In the genomic region with DNA sequence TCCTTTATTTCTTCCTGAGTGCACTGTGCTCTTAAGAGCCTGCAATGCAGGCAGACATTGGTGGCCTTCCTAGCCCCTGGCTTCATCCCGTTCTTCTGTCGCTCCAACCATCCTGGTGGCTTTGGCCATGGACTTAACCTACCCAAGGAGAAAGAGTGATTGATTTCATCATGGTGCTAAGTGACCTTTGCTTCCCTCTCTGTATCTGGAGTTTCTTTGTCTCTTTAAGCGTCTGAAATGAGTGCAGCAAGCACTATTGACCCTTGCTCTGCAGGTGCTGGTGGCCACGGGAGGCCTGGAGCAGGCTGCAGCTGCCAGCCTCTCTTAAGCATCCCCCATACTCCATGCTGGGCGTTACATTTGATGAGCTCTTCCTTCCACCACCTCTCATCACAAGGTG, we compare ENCODE assay signal across 2 cellular contexts.
A peak's percentile ranks its signal among the peaks of the same experiment; 100 is the strongest.
TF ChIP-seq lines count a peak whose summit lies in the region.

No MANE protein-coding gene starts in this region.

TF ChIP-seq in HepG2, 621 proteins besides CTCF, POLR2A, EP300 and RAD21 (continued from another document):
- TF ChIP-seq, protein P1, sequence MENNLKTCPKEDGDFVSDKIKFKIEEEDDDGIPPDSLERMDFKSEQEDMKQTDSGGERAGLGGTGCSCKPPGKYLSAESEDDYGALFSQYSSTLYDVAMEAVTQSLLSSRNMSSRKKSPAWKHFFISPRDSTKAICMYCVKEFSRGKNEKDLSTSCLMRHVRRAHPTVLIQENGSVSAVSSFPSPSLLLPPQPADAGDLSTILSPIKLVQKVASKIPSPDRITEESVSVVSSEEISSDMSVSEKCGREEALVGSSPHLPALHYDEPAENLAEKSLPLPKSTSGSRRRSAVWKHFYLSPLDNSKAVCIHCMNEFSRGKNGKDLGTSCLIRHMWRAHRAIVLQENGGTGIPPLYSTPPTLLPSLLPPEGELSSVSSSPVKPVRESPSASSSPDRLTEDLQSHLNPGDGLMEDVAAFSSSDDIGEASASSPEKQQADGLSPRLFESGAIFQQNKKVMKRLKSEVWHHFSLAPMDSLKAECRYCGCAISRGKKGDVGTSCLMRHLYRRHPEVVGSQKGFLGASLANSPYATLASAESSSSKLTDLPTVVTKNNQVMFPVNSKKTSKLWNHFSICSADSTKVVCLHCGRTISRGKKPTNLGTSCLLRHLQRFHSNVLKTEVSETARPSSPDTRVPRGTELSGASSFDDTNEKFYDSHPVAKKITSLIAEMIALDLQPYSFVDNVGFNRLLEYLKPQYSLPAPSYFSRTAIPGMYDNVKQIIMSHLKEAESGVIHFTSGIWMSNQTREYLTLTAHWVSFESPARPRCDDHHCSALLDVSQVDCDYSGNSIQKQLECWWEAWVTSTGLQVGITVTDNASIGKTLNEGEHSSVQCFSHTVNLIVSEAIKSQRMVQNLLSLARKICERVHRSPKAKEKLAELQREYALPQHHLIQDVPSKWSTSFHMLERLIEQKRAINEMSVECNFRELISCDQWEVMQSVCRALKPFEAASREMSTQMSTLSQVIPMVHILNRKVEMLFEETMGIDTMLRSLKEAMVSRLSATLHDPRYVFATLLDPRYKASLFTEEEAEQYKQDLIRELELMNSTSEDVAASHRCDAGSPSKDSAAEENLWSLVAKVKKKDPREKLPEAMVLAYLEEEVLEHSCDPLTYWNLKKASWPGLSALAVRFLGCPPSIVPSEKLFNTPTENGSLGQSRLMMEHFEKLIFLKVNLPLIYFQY (CRISPR knock-in tag; IDR thresholded peaks at IDR 0.05; ENCODE audit: borderline replicate concordance): no peak
- TF ChIP-seq SOX13 (IDR thresholded peaks at IDR 0.05): no peak
- 0 out of 4 replicates have a peak, but pooled peaks of 1 of the 2 experiments have one; percentile 7 for TF ChIP-seq SOX13 (CRISPR knock-in tag; conservative IDR thresholded peaks at IDR 0.05 in 1 of 2, IDR thresholded peaks at IDR 0.05 in 1 of 2)
- peak; percentile 21 for TF ChIP-seq TBL1XR1 (IDR thresholded peaks at IDR 0.05; ENCODE audit: borderline replicate concordance, low read length, partially characterized antibody)
- TF ChIP-seq, protein P2, sequence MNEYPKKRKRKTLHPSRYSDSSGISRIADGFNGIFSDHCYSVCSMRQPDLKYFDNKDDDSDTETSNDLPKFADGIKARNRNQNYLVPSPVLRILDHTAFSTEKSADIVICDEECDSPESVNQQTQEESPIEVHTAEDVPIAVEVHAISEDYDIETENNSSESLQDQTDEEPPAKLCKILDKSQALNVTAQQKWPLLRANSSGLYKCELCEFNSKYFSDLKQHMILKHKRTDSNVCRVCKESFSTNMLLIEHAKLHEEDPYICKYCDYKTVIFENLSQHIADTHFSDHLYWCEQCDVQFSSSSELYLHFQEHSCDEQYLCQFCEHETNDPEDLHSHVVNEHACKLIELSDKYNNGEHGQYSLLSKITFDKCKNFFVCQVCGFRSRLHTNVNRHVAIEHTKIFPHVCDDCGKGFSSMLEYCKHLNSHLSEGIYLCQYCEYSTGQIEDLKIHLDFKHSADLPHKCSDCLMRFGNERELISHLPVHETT (CRISPR knock-in tag; conservative IDR thresholded peaks at IDR 0.05): no peak
- 0 out of 2 replicates have a peak, but pooled peaks have one; percentile 23 for TF ChIP-seq GATAD2A (CRISPR knock-in tag; IDR thresholded peaks at IDR 0.05)
- peak; percentile 60; the same call in 1 of the 2 replicates for TF ChIP-seq NCOR1 (IDR thresholded peaks at IDR 0.05; ENCODE audit: borderline replicate concordance, low read length)
- TF ChIP-seq HNF4A (CRISPR knock-in tag; IDR thresholded peaks at IDR 0.05): peak; percentile 55
- TF ChIP-seq SKI (IDR thresholded peaks at IDR 0.05; ENCODE audit: partially characterized antibody): peak; percentile 72
- TF ChIP-seq HNF4G (IDR thresholded peaks at IDR 0.05; ENCODE audit: borderline replicate concordance, low read depth, low read length): peak; percentile 41; the same call in 1 of the 2 replicates
- no peak for TF ChIP-seq HNF4G (CRISPR knock-in tag; IDR thresholded peaks at IDR 0.05; ENCODE audit: borderline replicate concordance, low read depth)
- TF ChIP-seq CEBPB (IDR thresholded peaks at IDR 0.05; ENCODE audit: borderline replicate concordance, low read depth, low read length): 0 out of 2 replicates have a peak, but pooled peaks have one; percentile 22

TF ChIP-seq in WTC11, 78 proteins besides CTCF, POLR2A, EP300 and RAD21 (continued from another document):
- TF ChIP-seq, protein P3, sequence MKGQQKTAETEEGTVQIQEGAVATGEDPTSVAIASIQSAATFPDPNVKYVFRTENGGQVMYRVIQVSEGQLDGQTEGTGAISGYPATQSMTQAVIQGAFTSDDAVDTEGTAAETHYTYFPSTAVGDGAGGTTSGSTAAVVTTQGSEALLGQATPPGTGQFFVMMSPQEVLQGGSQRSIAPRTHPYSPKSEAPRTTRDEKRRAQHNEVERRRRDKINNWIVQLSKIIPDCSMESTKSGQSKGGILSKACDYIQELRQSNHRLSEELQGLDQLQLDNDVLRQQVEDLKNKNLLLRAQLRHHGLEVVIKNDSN (CRISPR knock-in tag; IDR thresholded peaks at IDR 0.05): no peak
- no peak for TF ChIP-seq ZBTB21 (CRISPR knock-in tag; IDR thresholded peaks at IDR 0.05; ENCODE audit: borderline replicate concordance)
- TF ChIP-seq HMGXB4 (CRISPR knock-in tag; IDR thresholded peaks at IDR 0.05): no peak
- TF ChIP-seq NFYB (CRISPR knock-in tag; conservative IDR thresholded peaks at IDR 0.05; ENCODE audit: low read depth): no peak
- no peak for TF ChIP-seq GRHL2 (CRISPR knock-in tag; IDR thresholded peaks at IDR 0.05; ENCODE audit: insufficient replicate concordance, severe bottlenecking)
TF ChIP-seq in WTC11: peak in this region for 0.
